ENCODE assay signal across 18 cellular contexts in genomic region chr19:275958-276646, GRCh38. TPM values are rescaled to one million over a fixed set of nuclear protein-coding genes. Genes with fewer than 3 reads are reported as not detected.
DNase-seq lines count a peak whose midpoint lies in the region; ATAC-seq and TF ChIP-seq lines count a peak whose summit lies in the region.
"Had no signal": no experiment of that assay in that cellular context is flagged by ENCODE, and none has a peak within 500 bp of the region (broad histone marks: within the 10 kb centered on the region; RNA-seq: fewer than 3 reads in every experiment).

No MANE protein-coding gene starts in this region.

- no peak overlapping the region for H3K27ac ChIP-seq in osteoblast (ENCODE audit: low read depth, low read length)
- H3K27ac ChIP-seq: BLaER1, C4-2B had no signal

- H3K4me1 ChIP-seq in osteoblast (ENCODE audit: insufficient read depth, low read length): no peaks in the 10 kb centered on the region
- H3K4me1 ChIP-seq: Caco-2, HAP-1 had no signal

- no peak overlapping the region for H3K4me3 ChIP-seq in osteoblast (ENCODE audit: insufficient read depth, low read length)
- H3K4me3 ChIP-seq: BLaER1, GM12878, HAP-1 had no signal

- no peaks in the 10 kb centered on the region for H4K20me1 ChIP-seq in osteoblast (ENCODE audit: insufficient read depth, low read length)
- H4K20me1 ChIP-seq: BLaER1 had no signal

- no peaks in the 10 kb centered on the region for H3K36me3 Mint-ChIP-seq in type B pancreatic cell
- H3K36me3 Mint-ChIP-seq: CD4-positive, CD25-positive, alpha-beta regulatory T cell; CD8-positive, alpha-beta T cell had no signal

- no peaks in the 10 kb centered on the region for H3K4me1 Mint-ChIP-seq in type B pancreatic cell (ENCODE audit: unreplicated experiment)
- H3K4me1 Mint-ChIP-seq: B cell; CD4-positive, CD25-positive, alpha-beta regulatory T cell had no signal

- H3K36me3 ChIP-seq in osteoblast (ENCODE audit: insufficient read depth, low read length): no peaks in the 10 kb centered on the region
- H3K36me3 ChIP-seq: BLaER1, HAP-1 had no signal

- no peak overlapping the region for H3K27ac Mint-ChIP-seq in type B pancreatic cell
- H3K27ac Mint-ChIP-seq: B cell; CD4-positive, CD25-positive, alpha-beta regulatory T cell; CD8-positive, alpha-beta T cell; HFFc6 had no signal

- H3K27me3 ChIP-seq in osteoblast (ENCODE audit: insufficient read depth, low read length): peaks cover 6% of the 10 kb centered on the region
- H3K27me3 ChIP-seq: BLaER1 had no signal

- peaks cover 40% of the 10 kb centered on the region for H3K27me3 Mint-ChIP-seq in type B pancreatic cell

- TF ChIP-seq CTCF in GM10266 (IDR thresholded peaks at IDR 0.05; ENCODE audit: control insufficient read depth, insufficient read depth, low read depth, missing control alignments) (no peak), GM13976 (IDR thresholded peaks at IDR 0.05; ENCODE audit: borderline replicate concordance, control extremely low read depth, extremely low read depth, insufficient read depth, missing control alignments) (no peak), osteoblast (IDR thresholded peaks at IDR 0.05; ENCODE audit: extremely low read depth, low read depth, low read length) (no peak), type B pancreatic cell (conservative IDR thresholded peaks at IDR 0.05) (no peak)

- in situ Hi-C loops in GM13976 (cut with MboI; ENCODE audit: low sequenced_read_pairs, unreplicated experiment): no loop called here

- no peaks in the 10 kb centered on the region for H3K9me3 Mint-ChIP-seq in type B pancreatic cell
- H3K9me3 Mint-ChIP-seq: CD4-positive, CD25-positive, alpha-beta regulatory T cell; CD8-positive, alpha-beta T cell; HFFc6 had no signal

- H3K4me3 Mint-ChIP-seq in type B pancreatic cell: no peak overlapping the region
- H3K4me3 Mint-ChIP-seq: B cell; CD4-positive, CD25-positive, alpha-beta regulatory T cell; CD8-positive, alpha-beta T cell; HFFc6 had no signal

- H3K9me3 ChIP-seq in osteoblast (ENCODE audit: low read depth, low read length): no peaks in the 10 kb centered on the region
- H3K9me3 ChIP-seq: BLaER1, Caco-2 had no signal

- DNase-seq in GM10266 (ENCODE audit: extremely low spot score): peak; percentile 3
- DNase-seq in GM13976 (ENCODE audit: low spot score): peak; percentile 3
- DNase-seq in osteoblast (ENCODE audit: insufficient read length, low spot score, missing footprints): peak; percentile 22
- DNase-seq in type B pancreatic cell (ENCODE audit: extremely low spot score, unreplicated experiment): peak; percentile 43
- no peak for DNase-seq in mucosa of gallbladder (ENCODE audit: low spot score)
- DNase-seq: Caco-2; CD4-positive, CD25-positive, alpha-beta regulatory T cell; DMS153; DND-41; GOT3; HFFc6 had no signal

- no peaks in the 10 kb centered on the region for H3K79me2 ChIP-seq in osteoblast (ENCODE audit: insufficient read depth, low read length)

- H2AFZ ChIP-seq in osteoblast (ENCODE audit: low read length): no peak overlapping the region

- no peak overlapping the region for H3K4me2 ChIP-seq in osteoblast (ENCODE audit: insufficient read depth, low read length)
- H3K4me2 ChIP-seq: BLaER1 had no signal

- ATAC-seq in HG03175 (IDR thresholded peaks at IDR 0.05; ENCODE audit: unreplicated experiment): no peak
- ATAC-seq: CD8-positive, alpha-beta T cell; GM12878 had no signal

RNA-seq across cellular contexts. Expression of gene PLPP2, which starts 15.1 kb away (rescaled TPM):
- total RNA-seq in osteoblast (1.1 and 1.5 TPM in 2 replicates), type B pancreatic cell (ENCODE audit: low replicate concordance) (7.6 and 8.6 TPM in 2 replicates), mucosa of gallbladder (224 TPM)

Comparison
In these comparisons a context has a peak if more than half of its experiments do, and no peak if none do; other contexts are left out.
1. RNA of gene PLPP2, which starts 15.1 kb away (total RNA-seq): 224 TPM in mucosa of gallbladder (single experiment); 7.6 to 8.6 TPM in type B pancreatic cell and 1.1 to 1.5 TPM in osteoblast; every median in the first group is over 10 times any median in the second.